1 cellular context compared by ENCODE assay signal in genomic region chr3:155854147-155854940, GRCh38.
A peak's percentile ranks its signal among the peaks of the same experiment; 100 is the strongest.
TF ChIP-seq lines count a peak whose summit lies in the region.

SLC33A1 (minus strand) TSS chr3:155854427; CDS start chr3:155853997, 430 bp downstream.

TF ChIP-seq in GM12878, 131 proteins besides CTCF, POLR2A, EP300 and RAD21 (continued from another document and continues in another):
- peak; percentile 84; the same call in 1 of the 2 replicates for TF ChIP-seq ZNF687 (IDR thresholded peaks at IDR 0.05)
- TF ChIP-seq REST (IDR thresholded peaks at IDR 0.05; ENCODE audit: low read depth, low read length) = no peak
- peak; percentile 60; the same call in 1 of the 2 replicates for TF ChIP-seq PAX5 (IDR thresholded peaks at IDR 0.05; ENCODE audit: borderline replicate concordance, low read depth, low read length)
- peak; percentile 94 for TF ChIP-seq PRDM15 (CRISPR knock-in tag; IDR thresholded peaks at IDR 0.05)
- peak; percentile 96 for TF ChIP-seq ATF7 (IDR thresholded peaks at IDR 0.05; ENCODE audit: low read depth)
- peak; percentile 96 for TF ChIP-seq ELK1 (IDR thresholded peaks at IDR 0.05; ENCODE audit: low read depth, low read length)
- peak; percentile 76 for TF ChIP-seq TAF1 (IDR thresholded peaks at IDR 0.05; ENCODE audit: borderline replicate concordance, low read depth, low read length)
- TF ChIP-seq IRF5 (IDR thresholded peaks at IDR 0.05; ENCODE audit: borderline replicate concordance) = no peak; the same call in 1 of the 2 replicates
- peak; percentile 52 to 65; a peak in 3 of 4 replicates for TF ChIP-seq IKZF2 (IDR thresholded peaks at IDR 0.05)
- peak; percentile 78 for TF ChIP-seq FOXK2 (IDR thresholded peaks at IDR 0.05)
- TF ChIP-seq USF2 (IDR thresholded peaks at IDR 0.05; ENCODE audit: borderline replicate concordance, low read depth, low read length) = peak; percentile 98
- no peak for TF ChIP-seq ZBTB33 (IDR thresholded peaks at IDR 0.05)
- TF ChIP-seq KLF5 (IDR thresholded peaks at IDR 0.05; ENCODE audit: partially characterized antibody) = peak; percentile 86
- peak; percentile 93 for TF ChIP-seq POLR2AphosphoS5 (IDR thresholded peaks at IDR 0.05; ENCODE audit: low read length)
- TF ChIP-seq ZZZ3 (IDR thresholded peaks at IDR 0.05; ENCODE audit: control insufficient read depth, insufficient read length, low read depth) = no peak
- peak; percentile 50 to 76; a peak in 2 of 3 replicates for TF ChIP-seq EGR1 (IDR thresholded peaks at IDR 0.05; ENCODE audit: borderline replicate concordance in 1 of 2, low read depth in 2 of 2, low read length in 2 of 2)
- TF ChIP-seq ETV6 (conservative IDR thresholded peaks at IDR 0.05 in 1 of 2, IDR thresholded peaks at IDR 0.05 in 1 of 2; ENCODE audit: borderline replicate concordance in 1 of 2, low read depth in 1 of 2) = no peak
- TF ChIP-seq PKNOX1 (IDR thresholded peaks at IDR 0.05) = peak; percentile 91
- TF ChIP-seq SUZ12 (IDR thresholded peaks at IDR 0.05; ENCODE audit: unreplicated experiment) = no peak
- peak; percentile 90 for TF ChIP-seq CHD2 (IDR thresholded peaks at IDR 0.05; ENCODE audit: borderline replicate concordance, low read depth, low read length)
- TF ChIP-seq NBN (IDR thresholded peaks at IDR 0.05) = peak; percentile 97
- TF ChIP-seq ZSCAN29 (IDR thresholded peaks at IDR 0.05) = 0 out of 2 replicates have a peak, but pooled peaks have one; percentile 53
- TF ChIP-seq CUX1 (IDR thresholded peaks at IDR 0.05; ENCODE audit: insufficient replicate concordance, low read depth, low read length) = peak; percentile 56
- TF ChIP-seq STAT3 (IDR thresholded peaks at IDR 0.05; ENCODE audit: low read depth, low read length) = peak; percentile 96; the same call in 1 of the 2 replicates
- TF ChIP-seq CREB1 (IDR thresholded peaks at IDR 0.05; ENCODE audit: low read depth) = peak; percentile 90
